17 cellular contexts compared by ENCODE assay signal in the genomic region with DNA sequence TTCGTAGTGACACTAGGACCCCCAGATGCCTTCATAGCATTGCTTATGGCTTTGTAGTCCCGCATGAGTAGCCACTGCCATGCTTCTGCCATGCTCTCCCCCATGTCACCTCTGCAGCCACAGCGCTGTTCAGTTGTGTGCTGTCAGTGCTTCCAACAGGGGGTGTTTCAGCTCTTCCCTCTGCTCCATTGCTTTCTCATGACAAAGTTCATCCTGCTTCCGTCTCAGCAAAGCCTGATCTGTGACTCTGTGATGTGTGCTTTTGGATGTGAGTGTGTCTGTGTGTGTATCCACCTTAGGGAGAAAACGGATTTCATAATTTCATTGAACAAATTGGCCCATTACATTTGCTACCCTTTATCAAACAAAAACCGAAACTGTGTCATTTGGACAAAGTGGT.
DNase-seq lines count a peak whose midpoint lies in the region; FAIRE-seq and TF ChIP-seq lines count a peak whose summit lies in the region.
"Had no signal": no experiment of that assay in that cellular context is flagged by ENCODE, and none has a peak within 500 bp of the region (broad histone marks: within the 10 kb centered on the region; RNA-seq: fewer than 3 reads in every experiment).

No MANE protein-coding gene starts in this region.

- H3F3A ChIP-seq in neural progenitor cell (ENCODE audit: low read depth) = no peaks in the 10 kb centered on the region

- TF ChIP-seq RAD21 in H1 (IDR thresholded peaks at IDR 0.05 in 1 of 2, conservative IDR thresholded peaks at IDR 0.05 in 1 of 2; ENCODE audit: low read depth in 2 of 2, low read length in 2 of 2) = peak; percentile 24 to 41; a peak in 2 of 4 replicates

- H2BK12ac ChIP-seq in H1 (ENCODE audit: low read depth, low read length) = no peak overlapping the region

- WGBS in H1 (ENCODE audit: extremely low coverage in 1 of 2, insufficient coverage in 1 of 2, insufficient read length in 1 of 2, insufficient replicate concordance in 2 of 2, low coverage in 1 of 2, low lambda C conversion rate in 2 of 2, missing lambda C conversion rate in 1 of 2), 2 experiments = 80% methylated on average over 6 of the region's 6 CpGs; no CpG with 5 or more reads in 1 of the 2 experiments
- WGBS in sigmoid colon, 2 donors = 94 to 95% methylated on average over 6 of the region's 6 CpGs

- FAIRE-seq in H1 (lab: Jason Lieb, UNC) = no peak

- H3K27ac ChIP-seq in H1 (ENCODE audit: low read depth, low read length) (no peak overlapping the region), neural progenitor cell (no peak overlapping the region), sigmoid colon (no peak overlapping the region)
- H3K27ac ChIP-seq: BLaER1 treated with 17β-estradiol and CSF1 and Interleukin-3, amounts not matched to agents 10 nM and 100 nM; gastroesophageal sphincter had no signal

- CTCF ChIA-PET in H1 (lab: Charles Lee; ENCODE audit: partially characterized antibody) = interaction anchor here (0.6 to 3.4 kb wide), 12 partner anchors 9 to 171 kb away, joined by 3 to 12 read pairs (median 4); no protein-coding TSS in a partner anchor

- TF ChIP-seq POLR2A in NB4 (IDR thresholded peaks at IDR 0.05; ENCODE audit: extremely low read depth, insufficient read length) (no peak), H1 (IDR thresholded peaks at IDR 0.05; ENCODE audit: control extremely low read depth in 1 of 2, low read depth in 2 of 2, low read length in 2 of 2) (no peak), sigmoid colon (IDR thresholded peaks at IDR 0.05) (no peak)

- H3K4ac ChIP-seq in H1 (replicated peaks; ENCODE audit: insufficient read length, low read depth, low read length) = no peak overlapping the region

- no peak overlapping the region for H2BK5ac ChIP-seq in H1 (ENCODE audit: low read depth, low read length)

- no peak overlapping the region for H2BK120ac ChIP-seq in H1 (replicated peaks; ENCODE audit: low read depth, low read length)

- H3K27me3 ChIP-seq in H1 (replicated peaks in 1 of 4; ENCODE audit: control insufficient read depth in 3 of 4, extremely low read depth in 1 of 4, insufficient read depth in 3 of 4, low read length in 3 of 4) = peaks cover 0 to 1% (median 0%) of the 10 kb centered on the region in 4 experiments; a peak in 1 of 7 replicates
- no peaks in the 10 kb centered on the region for H3K27me3 ChIP-seq in neural progenitor cell
- no peaks in the 10 kb centered on the region for H3K27me3 ChIP-seq in sigmoid colon
- H3K27me3 ChIP-seq: BLaER1 treated with 17β-estradiol and CSF1 and Interleukin-3, amounts not matched to agents 10 nM and 100 nM; gastroesophageal sphincter had no signal

- peaks cover 0 to 7% (median 0%) of the 10 kb centered on the region in 4 experiments; a peak in 2 of 8 replicates for H3K36me3 ChIP-seq in H1 (ENCODE audit: control insufficient read depth in 2 of 4, insufficient read depth in 4 of 4, low read length in 3 of 4)
- no peaks in the 10 kb centered on the region for H3K36me3 ChIP-seq in neural progenitor cell
- peaks cover 8 to 34% (median 18%) of the 10 kb centered on the region in 4 donors for H3K36me3 ChIP-seq in sigmoid colon

- no peak overlapping the region for H2AK5ac ChIP-seq in H1 (ENCODE audit: low read depth, low read length)

- no peak overlapping the region for H4K5ac ChIP-seq in H1 (ENCODE audit: insufficient read length, low read depth, low read length)

- no peak overlapping the region for H2BK20ac ChIP-seq in H1 (ENCODE audit: low read length)

- H3K18ac ChIP-seq in H1 (ENCODE audit: extremely low read depth, low read length) = no peak overlapping the region

- H3K56ac ChIP-seq in H1 (replicated peaks; ENCODE audit: insufficient read length, low read depth, low read length) = no peak overlapping the region

- H3K27ac Mint-ChIP-seq in neural progenitor cell (no peak overlapping the region), chondrocyte (ENCODE audit: unreplicated experiment) (no peak overlapping the region)

- no peak overlapping the region for H3K14ac ChIP-seq in H1 (ENCODE audit: insufficient read length)

- H3K9me3 Mint-ChIP-seq in neural progenitor cell = no peaks in the 10 kb centered on the region
- no peaks in the 10 kb centered on the region for H3K9me3 Mint-ChIP-seq in chondrocyte (ENCODE audit: low read depth)
- H3K9me3 Mint-ChIP-seq: central memory CD8-positive, alpha-beta T cell; mesothelial cell of epicardium; stimulated activated effector memory CD8-positive, alpha-beta T cell treated with anti-CD3 and anti-CD28 coated beads, Interleukin-12 subunit alpha, Interleukin-12 subunit beta, amount 100 ng/mL, for 72 hours had no signal

- H4K91ac ChIP-seq in H1 (replicated peaks; ENCODE audit: insufficient read length, low read length) = no peak overlapping the region

- H4K8ac ChIP-seq in H1 (ENCODE audit: extremely low read depth, insufficient read depth, low read length) = no peak overlapping the region

- H3K9ac ChIP-seq in H1 (replicated peaks in 1 of 4; ENCODE audit: extremely low read depth in 1 of 4, low read depth in 3 of 4, low read length in 3 of 4) (no peak overlapping the region), neural progenitor cell (no peak overlapping the region)
- H3K9ac ChIP-seq: BLaER1 treated with 17β-estradiol and CSF1 and Interleukin-3, amounts not matched to agents 10 nM and 100 nM had no signal

- no peaks in the 10 kb centered on the region for H3K79me1 ChIP-seq in H1 (ENCODE audit: low read depth, low read length)

- no peaks in the 10 kb centered on the region for H3K79me2 ChIP-seq in H1 (ENCODE audit: control insufficient read depth in 1 of 2, insufficient read depth in 2 of 2, low read length in 2 of 2)
- H3K79me2 ChIP-seq in neural progenitor cell (ENCODE audit: low read depth) = no peaks in the 10 kb centered on the region

- H3K4me1 ChIP-seq in H1 (replicated peaks in 1 of 4; ENCODE audit: control insufficient read depth in 3 of 4, insufficient read depth in 4 of 4, low read length in 3 of 4) (no peaks in the 10 kb centered on the region), neural progenitor cell (no peaks in the 10 kb centered on the region), sigmoid colon (peaks cover 0 to 2% (median 0%) of the 10 kb centered on the region in 4 donors)

- H4K20me1 ChIP-seq in H1 (replicated peaks in 1 of 2; ENCODE audit: control insufficient read depth in 1 of 2, insufficient read depth in 2 of 2, low read length in 2 of 2) (no peaks in the 10 kb centered on the region), neural progenitor cell (ENCODE audit: low read depth) (no peaks in the 10 kb centered on the region)
- H4K20me1 ChIP-seq: BLaER1 treated with 17β-estradiol and CSF1 and Interleukin-3, amounts not matched to agents 10 nM and 100 nM had no signal

- H3K4me1 Mint-ChIP-seq in neural progenitor cell = peaks cover 2% of the 10 kb centered on the region
- H3K4me1 Mint-ChIP-seq in chondrocyte (ENCODE audit: low read depth) = peaks cover under 1% of the 10 kb centered on the region

- H3K23ac ChIP-seq in H1 (ENCODE audit: insufficient read length) = no peak overlapping the region

- H3K23me2 ChIP-seq in H1 (ENCODE audit: low read depth, low read length) = no peaks in the 10 kb centered on the region

- no peak overlapping the region for H2BK15ac ChIP-seq in H1 (ENCODE audit: low read length)

- DNase-seq in NB4 (ENCODE audit: low read depth) = peak; percentile 45
- DNase-seq in H1 (ENCODE audit: low read depth in 1 of 2, low spot score in 2 of 2) = no peak
- peak; percentile 35 for DNase-seq in neural progenitor cell (ENCODE audit: low spot score)
- no peak for DNase-seq in chondrocyte (ENCODE audit: low spot score)
- no peak for DNase-seq in NCI-H446 treated with DMSO at 0.1 percent for 48 hours (lab: John Stamatoyannopoulos, UW)
- DNase-seq in sigmoid colon = no peak
- DNase-seq: activated CD4-positive, alpha-beta T cell treated with anti-CD3 and anti-CD28 coated beads for 1 hour; activated T-cell treated with anti-CD3 and anti-CD28 coated beads, Interleukin-2, amount 50 U/mL, for 1 hour; NCI-H1694; NCI-H524 treated with DMSO at 0.1 percent for 48 hours; occipital lobe had no signal

- H3K9me3 ChIP-seq in H1 (ENCODE audit: insufficient read depth in 2 of 2, low read depth in 1 of 2, low read length in 1 of 2) (no peaks in the 10 kb centered on the region), neural progenitor cell (ENCODE audit: low read depth) (no peaks in the 10 kb centered on the region), sigmoid colon (no peaks in the 10 kb centered on the region)
- H3K9me3 ChIP-seq: BLaER1 treated with 17β-estradiol and CSF1 and Interleukin-3, amounts not matched to agents 10 nM and 100 nM; gastroesophageal sphincter had no signal

- intact Hi-C loops in sigmoid colon (cut with DNase I) = no loop called here

- H3K27me3 Mint-ChIP-seq in neural progenitor cell (ENCODE audit: insufficient read depth, low read depth) = peaks cover 2% of the 10 kb centered on the region
- no peaks in the 10 kb centered on the region for H3K27me3 Mint-ChIP-seq in chondrocyte (ENCODE audit: low read depth)
- H3K27me3 Mint-ChIP-seq: central memory CD8-positive, alpha-beta T cell had no signal

- TF ChIP-seq CTCF in GM12875 (IDR thresholded peaks at IDR 0.05; ENCODE audit: borderline replicate concordance, insufficient read depth, low read depth, low read length) (peak; percentile 25; the same call in 1 of the 2 replicates), NB4 (IDR thresholded peaks at IDR 0.05; ENCODE audit: low read depth, low read length) (no peak), H1 (IDR thresholded peaks at IDR 0.05; ENCODE audit: control extremely low read depth in 1 of 3, insufficient read depth in 1 of 3, low read depth in 1 of 3, low read length in 3 of 3) (peak; percentile 43 to 49 (median 45)), neural progenitor cell (IDR thresholded peaks at IDR 0.05) (peak; percentile 24), chondrocyte (IDR thresholded peaks at IDR 0.05) (no peak), sigmoid colon (IDR thresholded peaks at IDR 0.05) (no peak)

- no peak overlapping the region for H3K4me3 ChIP-seq in GM12875 (ENCODE audit: low read depth, low read length)
- no peak overlapping the region for H3K4me3 ChIP-seq in NB4 (ENCODE audit: low read depth, low read length)
- H3K4me3 ChIP-seq in H1 (ENCODE audit: extremely low read depth in 1 of 4, insufficient read depth in 2 of 4, low read depth in 3 of 4, low read length in 4 of 4) = no peak overlapping the region
- H3K4me3 ChIP-seq in neural progenitor cell = no peak overlapping the region
- no peak overlapping the region for H3K4me3 ChIP-seq in sigmoid colon
- H3K4me3 ChIP-seq: BLaER1 treated with 17β-estradiol and CSF1 and Interleukin-3, amounts not matched to agents 10 nM and 100 nM; gastroesophageal sphincter had no signal

- no peak for TF ChIP-seq EP300 in H1 (IDR thresholded peaks at IDR 0.05; ENCODE audit: borderline replicate concordance in 1 of 2, low read depth in 2 of 2, low read length in 2 of 2)
- no peak for TF ChIP-seq EP300 in sigmoid colon (IDR thresholded peaks at IDR 0.05)

- H3K4me2 ChIP-seq in H1 (ENCODE audit: insufficient read depth in 1 of 2, low read depth in 2 of 2, low read length in 2 of 2) = no peak overlapping the region
- H3K4me2 ChIP-seq in neural progenitor cell = no peak overlapping the region

- H3K4me3 Mint-ChIP-seq in neural progenitor cell = no peak overlapping the region
- no peak overlapping the region for H3K4me3 Mint-ChIP-seq in chondrocyte (ENCODE audit: unreplicated experiment)
- H3K4me3 Mint-ChIP-seq: central memory CD8-positive, alpha-beta T cell; mesothelial cell of epicardium had no signal

- POLR2A ChIA-PET in H1 (lab: Charles Lee; ENCODE audit: partially characterized antibody) = no interaction called here

- H3K36me3 Mint-ChIP-seq in neural progenitor cell (peaks cover 6% of the 10 kb centered on the region), chondrocyte (ENCODE audit: low read depth) (peaks cover 16% of the 10 kb centered on the region)

- H2AFZ ChIP-seq in H1 (ENCODE audit: low read length) (no peak overlapping the region), neural progenitor cell (replicated peaks) (no peak overlapping the region)

Comparison
In these comparisons a context has a peak if more than half of its experiments do, and no peak if none do; other contexts are left out.
1. CTCF ChIP-seq: peak in GM12875 (single experiment), H1 (3 of 3) and neural progenitor cell (single experiment); none in NB4 (single experiment), chondrocyte (single experiment) and sigmoid colon (0 of 4).
2. DNase-seq: peak in NB4 (single experiment) and neural progenitor cell (single experiment); none in H1 (0 of 2), chondrocyte (single experiment), NCI-H446 treated with DMSO at 0.1 percent for 48 hours (single experiment) and sigmoid colon (single experiment).